31 cellular contexts compared by ENCODE assay signal in the genomic region with DNA sequence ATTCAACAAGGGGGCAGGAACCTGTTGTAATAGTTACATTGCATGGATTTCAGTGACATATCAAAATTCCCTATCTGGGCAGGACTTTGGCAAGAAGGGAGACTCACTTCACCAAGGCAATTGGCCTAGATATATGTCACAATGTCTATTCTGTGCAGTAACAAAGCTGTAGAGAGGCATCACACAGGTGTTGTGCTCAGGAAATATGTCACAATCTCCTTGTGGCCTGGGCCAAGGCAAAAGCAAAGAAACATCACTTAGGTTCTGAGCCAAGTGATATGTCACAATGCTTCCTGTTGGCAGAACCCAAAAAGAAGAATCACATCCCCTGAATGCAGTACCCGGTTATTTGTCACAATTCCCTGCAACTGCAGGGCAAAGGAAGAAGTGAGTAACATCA.
"Had no signal": no experiment of that assay in that cellular context is flagged by ENCODE, and none has a peak within 500 bp of the region (broad histone marks: within the 10 kb centered on the region; RNA-seq: fewer than 3 reads in every experiment).

No MANE protein-coding gene starts in this region.

- H3K36me3 ChIP-seq: adrenal gland, ascending aorta, brain microvascular endothelial cell, breast epithelium, cardiac muscle cell had no signal

- H3K27me3 ChIP-seq: adrenal gland, ascending aorta, body of pancreas, brain microvascular endothelial cell, breast epithelium, cardiac muscle cell had no signal

- DNase-seq: activated effector memory CD4-positive, alpha-beta T cell treated with anti-CD3 and anti-CD28 coated beads, Interleukin-2, amount 50 U/mL, for 16 hours; activated effector memory CD4-positive, alpha-beta T cell treated with Interleukin-2 at 50 U/mL for 16 hours; activated gamma-delta T cell; activated gamma-delta T cell treated with Interleukin-2 at 50 U/mL for 16 hours; activated naive CD4-positive, alpha-beta T cell; activated naive CD4-positive, alpha-beta T cell treated with anti-CD3 and anti-CD28 coated beads for 36 hours; activated naive CD4-positive, alpha-beta T cell treated with anti-CD3 and anti-CD28 coated beads, Interleukin-2, amount 10 ng/mL, durations not matched to agents 7 days and 5 days; activated naive CD4-positive, alpha-beta T cell treated with anti-CD3 and anti-CD28 coated beads, Interleukin-2, amount 50 U/mL, for 16 hours; activated naive CD4-positive, alpha-beta T cell treated with Interleukin-2 at 50 U/mL for 16 hours; activated naive CD8-positive, alpha-beta T cell treated with anti-CD3 and anti-CD28 coated beads for 36 hours; activated naive CD8-positive, alpha-beta T cell treated with anti-CD3 and anti-CD28 coated beads, Interleukin-2, amount 10 ng/mL, durations not matched to agents 7 days and 5 days; activated naive CD8-positive, alpha-beta T cell treated with anti-CD3 and anti-CD28 coated beads, Interleukin-2, amount 50 U/mL, for 24 hours; activated T-cell treated with anti-CD3 and anti-CD28 coated beads, Interleukin-2, amount 50 U/mL, for 1 hour; activated T-cell treated with anti-CD3 and anti-CD28 coated beads, Interleukin-2, amount 50 U/mL, for 24 hours; activated T-cell treated with anti-CD3 and anti-CD28 coated beads, Interleukin-2, amount 50 U/mL, for 4 hours; activated T-cell treated with anti-CD3 and anti-CD28 coated beads, Interleukin-2, amount 50 U/mL, for 48 hours; activated T-cell treated with anti-CD3 and anti-CD28 coated beads, Interleukin-2, amount 50 U/mL, for 72 hours; adrenal gland; amniotic stem cell; amygdala; anterior cingulate cortex; aorta; body of pancreas; brain microvascular endothelial cell; central memory CD4-positive, alpha-beta T cell; cerebellar nuclear complex had no signal

- ATAC-seq: activated naive CD4-positive, alpha-beta T cell treated with anti-CD3 and anti-CD28 coated beads, Interleukin-2, amount 50 U/mL, for 72 hours; activated naive CD8-positive, alpha-beta T cell treated with anti-CD3 and anti-CD28 coated beads, Interleukin-2, amount 50 U/mL, for 24 hours; activated T-cell treated with anti-CD3 and anti-CD28 coated beads, Interleukin-2, amount 50 U/mL, for 4 hours; activated T-cell treated with anti-CD3 and anti-CD28 coated beads, Interleukin-2, amount 50 U/mL, for 72 hours; activated T-helper 17 cell treated with anti-CD3 and anti-CD28 coated beads, Interleukin-2, amount 50 U/mL, for 72 hours; body of pancreas had no signal

- H3K4me3 ChIP-seq: adrenal gland, ascending aorta, body of pancreas, breast epithelium, cardiac muscle cell had no signal

- H3K27ac ChIP-seq: adrenal gland, ascending aorta, body of pancreas, brain microvascular endothelial cell, breast epithelium, cardiac muscle cell had no signal

- H3K4me1 ChIP-seq: adrenal gland, ascending aorta, body of pancreas, breast epithelium had no signal

- H3K9me3 ChIP-seq: adrenal gland, ascending aorta, body of pancreas, breast epithelium had no signal
